6 cellular contexts compared by ENCODE assay signal in genomic region chr17:8122923-8123694, GRCh38. TPM values are rescaled to one million over a fixed set of nuclear protein-coding genes. Genes with fewer than 3 reads are reported as not detected.
DNase-seq lines count a peak whose midpoint lies in the region; ATAC-seq and TF ChIP-seq lines count a peak whose summit lies in the region.

No MANE protein-coding gene starts in this region.

- in situ Hi-C loops in astrocyte of the cerebellum (cut with HindIII; ENCODE audit: low sequenced_read_pairs) = loop anchor here (25.0 kb wide), 1 partner anchor 189 kb away; the partner anchor contains the start of gene ARHGEF15

- peaks cover 27 to 36% of the 10 kb centered on the region in 2 donors for H3K27me3 Mint-ChIP-seq in natural killer cell treated with Interleukin-12 subunit alpha and Interleukin-12 subunit beta and Interleukin-15 and Interleukin-18, amount 100 ng/mL, for 72 hours

- no peaks in the 10 kb centered on the region for H3K9me3 Mint-ChIP-seq in natural killer cell treated with Interleukin-12 subunit alpha and Interleukin-12 subunit beta and Interleukin-15 and Interleukin-18, amount 100 ng/mL, for 72 hours

- peaks cover 74 to 82% of the 10 kb centered on the region in 2 donors for H3K4me1 Mint-ChIP-seq in natural killer cell treated with Interleukin-12 subunit alpha and Interleukin-12 subunit beta and Interleukin-15 and Interleukin-18, amount 100 ng/mL, for 72 hours (ENCODE audit: low read depth in 2 of 2)

- H3K4me3 Mint-ChIP-seq in natural killer cell treated with Interleukin-12 subunit alpha and Interleukin-12 subunit beta and Interleukin-15 and Interleukin-18, amount 100 ng/mL, for 72 hours = peak overlapping the region; percentile 96

- H3K36me3 Mint-ChIP-seq in natural killer cell treated with Interleukin-12 subunit alpha and Interleukin-12 subunit beta and Interleukin-15 and Interleukin-18, amount 100 ng/mL, for 72 hours = no peaks in the 10 kb centered on the region

- DNase-seq in DMS 273 (lab: John Stamatoyannopoulos, UW; ENCODE audit: unreplicated experiment) (peak; percentile 67), DMS 273 treated with DMSO at 0.1 percent for 48 hours (lab: John Stamatoyannopoulos, UW) (no peak), astrocyte of the cerebellum (ENCODE audit: low read depth) (no peak), epidermal melanocyte (ENCODE audit: insufficient read length, low spot score) (no peak), amniotic stem cell (lab: John Stamatoyannopoulos, UW) (no peak)
- DNase-seq in natural killer cell treated with Interleukin-12 subunit alpha and Interleukin-12 subunit beta and Interleukin-15 and Interleukin-18, amount 100 ng/mL, for 72 hours (ENCODE audit: low spot score) = no peak

- peak overlapping the region; percentile 54 for H3K4me3 ChIP-seq in astrocyte of the cerebellum (ENCODE audit: low read depth, low read length)

- ATAC-seq in natural killer cell treated with Interleukin-12 subunit alpha and Interleukin-12 subunit beta and Interleukin-15 and Interleukin-18, amount 100 ng/mL, for 72 hours = no peak

- H3K27ac Mint-ChIP-seq in natural killer cell treated with Interleukin-12 subunit alpha and Interleukin-12 subunit beta and Interleukin-15 and Interleukin-18, amount 100 ng/mL, for 72 hours = no peak overlapping the region

- TF ChIP-seq CTCF in astrocyte of the cerebellum (IDR thresholded peaks at IDR 0.05; ENCODE audit: low read depth, low read length, missing control alignments) = no peak

RNA-seq across cellular contexts. Expression of gene HES7, which starts 0.8 kb away (rescaled TPM):
- not detected for total RNA-seq in natural killer cell treated with Interleukin-12 subunit alpha and Interleukin-12 subunit beta and Interleukin-15 and Interleukin-18, amount 100 ng/mL, for 72 hours

RNA-seq across cellular contexts. Expression of gene ALOXE3, which starts 4.8 kb away (rescaled TPM):
- total RNA-seq in natural killer cell treated with Interleukin-12 subunit alpha and Interleukin-12 subunit beta and Interleukin-15 and Interleukin-18, amount 100 ng/mL, for 72 hours = not detected

RNA-seq across cellular contexts. Expression of gene PER1, which starts 29.1 kb away (rescaled TPM):
- 10 to 100 TPM; 16.9 to 42.7 TPM for total RNA-seq in natural killer cell treated with Interleukin-12 subunit alpha and Interleukin-12 subunit beta and Interleukin-15 and Interleukin-18, amount 100 ng/mL, for 72 hours

RNA-seq across cellular contexts. Expression of gene ALOX12B, which starts 35.6 kb away (rescaled TPM):
- under 1 TPM in 1 of 2 donors, not detected in 1; 0.62 TPM for total RNA-seq in natural killer cell treated with Interleukin-12 subunit alpha and Interleukin-12 subunit beta and Interleukin-15 and Interleukin-18, amount 100 ng/mL, for 72 hours

RNA-seq across cellular contexts. Expression of gene VAMP2, which starts 39.6 kb away (rescaled TPM):
- 10 to 100 TPM; 54.6 to 73.0 TPM for total RNA-seq in natural killer cell treated with Interleukin-12 subunit alpha and Interleukin-12 subunit beta and Interleukin-15 and Interleukin-18, amount 100 ng/mL, for 72 hours
